Comparison of ENCODE assay signal across 16 cellular contexts in the genomic region with DNA sequence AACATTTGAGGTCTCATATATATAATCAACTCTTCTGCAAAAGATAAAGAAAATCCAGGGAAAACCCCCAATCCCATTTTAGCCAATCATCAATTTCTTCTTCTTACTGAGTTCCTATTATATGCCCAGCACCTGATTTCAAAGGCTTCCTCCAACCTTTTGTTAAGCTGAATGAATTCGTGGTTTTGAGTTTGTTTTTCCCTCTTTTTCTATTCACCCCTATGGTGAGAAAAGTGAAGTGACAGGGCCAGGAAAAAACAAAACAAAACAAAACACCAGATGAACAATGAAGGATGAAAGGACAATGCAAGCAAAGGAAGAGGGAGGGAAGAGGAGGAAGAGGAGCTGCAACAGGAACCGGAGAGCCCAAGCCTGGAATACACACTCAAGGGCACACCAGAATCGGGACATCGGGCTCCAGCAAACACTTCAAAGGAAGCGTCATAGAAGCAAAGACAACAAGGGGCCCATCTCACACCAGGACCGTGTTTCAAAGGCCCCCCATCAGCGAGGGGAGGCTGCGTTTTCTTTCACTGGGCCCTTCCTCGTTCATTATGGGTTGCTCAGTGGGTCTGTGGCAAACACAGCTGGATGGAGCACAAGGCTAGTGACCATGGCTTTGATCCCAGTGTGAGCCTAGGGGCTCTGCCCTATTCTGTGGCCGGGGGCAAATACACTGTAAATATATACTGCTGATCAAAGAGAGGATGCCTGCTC. TPM values are rescaled to one million over a fixed set of nuclear protein-coding genes. Genes with fewer than 3 reads are reported as not detected.
A peak's percentile ranks its signal among the peaks of the same experiment; 100 is the strongest.
DNase-seq lines count a peak whose midpoint lies in the region; ATAC-seq and TF ChIP-seq lines count a peak whose summit lies in the region.
"Had no signal": no experiment of that assay in that cellular context is flagged by ENCODE, and none has a peak within 500 bp of the region (broad histone marks: within the 10 kb centered on the region; RNA-seq: fewer than 3 reads in every experiment).

No MANE protein-coding gene starts in this region.

- H3K27ac ChIP-seq in heart left ventricle (peak overlapping the region; percentile 52 to 84 (median 72)), coronary artery (peak overlapping the region; percentile 81 to 90), transverse colon (peak overlapping the region; percentile 76 to 83 (median 78))
- H3K27ac ChIP-seq: A549, WERI-Rb-1 had no signal

- TF ChIP-seq EP300 in transverse colon (IDR thresholded peaks at IDR 0.05; ENCODE audit: low read depth): no peak

- H3K36me3 ChIP-seq in heart left ventricle (peaks cover 0 to 6% (median 0%) of the 10 kb centered on the region in 9 donors), transverse colon (no peaks in the 10 kb centered on the region)

- peak overlapping the region; percentile 3 for H3K27ac Mint-ChIP-seq in neural crest cell (ENCODE audit: unreplicated experiment)
- H3K27ac Mint-ChIP-seq: activated naive CD8-positive, alpha-beta T cell had no signal

- peaks cover 61% of the 10 kb centered on the region for H3K4me1 Mint-ChIP-seq in neural crest cell

- H3K9me3 Mint-ChIP-seq in neural crest cell: peaks cover 2% of the 10 kb centered on the region

- H3K36me3 Mint-ChIP-seq in neural crest cell (ENCODE audit: low read depth): peaks cover 34% of the 10 kb centered on the region

- no peak for ATAC-seq in heart left ventricle
- ATAC-seq in HG03439 (IDR thresholded peaks at IDR 0.05; ENCODE audit: unreplicated experiment): no peak
- ATAC-seq: A549 had no signal

- intact Hi-C loops in heart left ventricle (cut with DNase I) (loop anchor here in 2 of 10 donors (5.0 kb wide), 1 partner anchor 49 kb away; the partner anchor contains the start of gene VGLL4 (in 2 of the 2)), cardiac septum (cut with DNase I) (no loop called here), transverse colon (cut with DNase I; ENCODE audit: low total_unique reads) (no loop called here)

- no peaks in the 10 kb centered on the region for H3K27me3 ChIP-seq in heart left ventricle
- H3K27me3 ChIP-seq in transverse colon: no peaks in the 10 kb centered on the region

- 37 to 49% (median 43%) methylated on average over 10 of the region's 10 CpGs for WGBS in heart left ventricle, 4 donors
- WGBS in transverse colon (ENCODE audit: low coverage in 1 of 2), 2 donors: 33 to 81% methylated on average over 1 to 10 of the region's 10 CpGs

- in situ Hi-C loops in transverse colon (cut with MboI; ENCODE audit: low pct_ligation_motif_present in 1 of 4, low pct_unique_long_range_greater_than_20kb in 1 of 4, low sequenced_read_pairs in 3 of 4): no loop called here

- DNase-seq in heart left ventricle (no peak), cardiac septum (ENCODE audit: low spot score) (no peak), coronary artery (ENCODE audit: low spot score) (no peak), neural crest cell (ENCODE audit: low read depth, low spot score) (no peak), transverse colon (no peak), NCI-H748 treated with DMSO at 0.1 percent for 48 hours (lab: John Stamatoyannopoulos, UW) (no peak)
- no peak for DNase-seq in stimulated activated CD4-positive, alpha-beta T cell treated with anti-CD3 and anti-CD28 coated beads, Interleukin-1b, Interleukin-23, amount 100 ng/mL, for 48 hours
- DNase-seq: cortex of kidney; MV-4-11; NCI-H2171 treated with DMSO at 0.1 percent for 48 hours; stimulated activated naive CD8-positive, alpha-beta T cell treated with anti-CD3 and anti-CD28 coated beads, Interleukin-15, amount 100 ng/mL, for 72 hours; WERI-Rb-1 had no signal

- H3K4me3 Mint-ChIP-seq in neural crest cell: peak overlapping the region; percentile 27
- H3K4me3 Mint-ChIP-seq: activated naive CD8-positive, alpha-beta T cell; stimulated activated naive CD8-positive, alpha-beta T cell treated with anti-CD3 and anti-CD28 coated beads, Interleukin-15, amount 100 ng/mL, for 72 hours had no signal

- no peaks in the 10 kb centered on the region for H3K27me3 Mint-ChIP-seq in neural crest cell (ENCODE audit: low read depth)
- H3K27me3 Mint-ChIP-seq: activated naive CD8-positive, alpha-beta T cell; stimulated activated naive CD8-positive, alpha-beta T cell treated with anti-CD3 and anti-CD28 coated beads, Interleukin-15, amount 100 ng/mL, for 72 hours had no signal

- H3K4me1 ChIP-seq in heart left ventricle: peaks cover 23 to 78% (median 66%) of the 10 kb centered on the region in 12 donors
- peaks cover 25 to 57% (median 47%) of the 10 kb centered on the region in 4 donors for H3K4me1 ChIP-seq in transverse colon

- TF ChIP-seq POLR2A in heart left ventricle (IDR thresholded peaks at IDR 0.05): no peak
- TF ChIP-seq POLR2A in transverse colon (IDR thresholded peaks at IDR 0.05): no peak

- TF ChIP-seq CTCF in heart left ventricle (IDR thresholded peaks at IDR 0.05): no peak
- no peak for TF ChIP-seq CTCF in coronary artery (IDR thresholded peaks at IDR 0.05)
- TF ChIP-seq CTCF in neural crest cell (conservative IDR thresholded peaks at IDR 0.05): no peak
- TF ChIP-seq CTCF in transverse colon (IDR thresholded peaks at IDR 0.05): no peak

- H3K4me3 ChIP-seq in heart left ventricle (no peak overlapping the region), coronary artery (no peak overlapping the region), transverse colon (no peak overlapping the region)
- H3K4me3 ChIP-seq: A549, HAP-1 had no signal

- H3K9me3 ChIP-seq in heart left ventricle (no peaks in the 10 kb centered on the region), transverse colon (no peaks in the 10 kb centered on the region)
- H3K9me3 ChIP-seq: A549, HAP-1 had no signal

RNA-seq across cellular contexts. Expression of gene VGLL4, which starts 50.2 kb away (rescaled TPM):
- 10 to 100 TPM; 24.0 to 40.4 (median 32.6) TPM for total RNA-seq in heart left ventricle
- 10 to 100 TPM; 24.5 to 25.8 TPM for polyA plus RNA-seq in heart left ventricle
- total RNA-seq in cardiac septum: 40.7 TPM
- total RNA-seq in neural crest cell: 82.8 and 90.2 TPM in 2 replicates
- 100 to 1,000 TPM in 1 of 4 donors, 10 to 100 TPM in 3; 67.3 to 175 (median 95.0) TPM for total RNA-seq in transverse colon
